14 cellular contexts compared by ENCODE assay signal in genomic region chr3:16173696-16174355, GRCh38. TPM values are rescaled to one million over a fixed set of nuclear protein-coding genes. Genes with fewer than 3 reads are reported as not detected.
DNase-seq lines count a peak whose midpoint lies in the region; ATAC-seq and TF ChIP-seq lines count a peak whose summit lies in the region.
"Had no signal": no experiment of that assay in that cellular context is flagged by ENCODE, and none has a peak within 500 bp of the region (broad histone marks: within the 10 kb centered on the region; RNA-seq: fewer than 3 reads in every experiment).

No MANE protein-coding gene starts in this region.

- H3K4me3 ChIP-seq in right atrium auricular region (peak overlapping the region; percentile 50 to 52), esophagus muscularis mucosa (peak overlapping the region; percentile 48 to 68 (median 52)), rectal smooth muscle tissue (ENCODE audit: low read length) (peak overlapping the region; percentile 41)

- no peak for TF ChIP-seq CTCF in right atrium auricular region (IDR thresholded peaks at IDR 0.05)
- no peak for TF ChIP-seq CTCF in esophagus muscularis mucosa (IDR thresholded peaks at IDR 0.05)

- 53% methylated on average over 4 of the region's 4 CpGs for WGBS in esophagus muscularis mucosa

- intact Hi-C loops in left ventricle myocardium superior (cut with micrococcal nuclease) = loop anchor here (10.0 kb wide), 1 partner anchor 359 kb away; no protein-coding TSS in a partner anchor
- intact Hi-C loops in esophagus muscularis mucosa (cut with DNase I) = no loop called here

- TF ChIP-seq POLR2A in esophagus muscularis mucosa (IDR thresholded peaks at IDR 0.05; ENCODE audit: low read depth) = no peak

- no peak for TF ChIP-seq EP300 in esophagus muscularis mucosa (IDR thresholded peaks at IDR 0.05)

- H3K27ac ChIP-seq in right atrium auricular region = peak overlapping the region; percentile 47 to 77
- H3K27ac ChIP-seq in esophagus muscularis mucosa (replicated peaks in 1 of 4) = peak overlapping the region; percentile 65 to 72 (median 68)
- no peak overlapping the region for H3K27ac ChIP-seq in rectal smooth muscle tissue (ENCODE audit: low read depth, low read length)

- H3K9ac ChIP-seq in rectal smooth muscle tissue (ENCODE audit: low read length) = no peak overlapping the region

- no peaks in the 10 kb centered on the region for H3K9me3 ChIP-seq in right atrium auricular region
- H3K9me3 ChIP-seq in esophagus muscularis mucosa = no peaks in the 10 kb centered on the region

- H3K4me1 ChIP-seq in right atrium auricular region = peaks cover 0 to 34% of the 10 kb centered on the region in 2 donors
- peaks cover 6 to 37% (median 32%) of the 10 kb centered on the region in 4 donors for H3K4me1 ChIP-seq in esophagus muscularis mucosa
- H3K4me1 ChIP-seq in rectal smooth muscle tissue (ENCODE audit: control insufficient read depth, insufficient read depth, low read length) = peaks cover 14% of the 10 kb centered on the region

- no peak for ATAC-seq in left ventricle myocardium superior
- ATAC-seq: T-helper 17 cell had no signal

- no peak for DNase-seq in right atrium auricular region (ENCODE audit: low spot score)
- no peak for DNase-seq in left ventricle myocardium superior
- DNase-seq in esophagus muscularis mucosa (ENCODE audit: extremely low spot score) = peak; percentile 90
- no peak for DNase-seq in DMS153 treated with DMSO at 0.1 percent for 48 hours (lab: John Stamatoyannopoulos, UW; ENCODE audit: unreplicated experiment)
- no peak for DNase-seq in activated effector memory CD4-positive, alpha-beta T cell treated with Interleukin-2 at 50 U/mL for 16 hours
- DNase-seq in iPS-NIHi11 (ENCODE audit: low spot score) = no peak
- DNase-seq in LoVo (ENCODE audit: low spot score) = no peak
- DNase-seq: activated CD4-positive, alpha-beta memory T cell treated with anti-CD3 and anti-CD28 coated beads for 36 hours; AML-193; cortex of kidney; OCI-M1; T-helper 17 cell had no signal

- H3K27me3 ChIP-seq in right atrium auricular region (no peaks in the 10 kb centered on the region), esophagus muscularis mucosa (no peaks in the 10 kb centered on the region), rectal smooth muscle tissue (ENCODE audit: control insufficient read depth, insufficient read depth, low read length) (no peaks in the 10 kb centered on the region)

- H3K36me3 ChIP-seq in right atrium auricular region (peaks cover 2% of the 10 kb centered on the region), esophagus muscularis mucosa (peaks cover 0 to 3% (median under 1%) of the 10 kb centered on the region in 4 donors), rectal smooth muscle tissue (ENCODE audit: control insufficient read depth, insufficient read depth, low read length) (no peaks in the 10 kb centered on the region)

RNA-seq across cellular contexts. Expression of gene GALNT15, which starts 0.7 kb away (rescaled TPM):
- total RNA-seq in right atrium auricular region (10 to 100 TPM; 21.7 to 83.1 TPM), left ventricle myocardium superior (7.0 TPM), esophagus muscularis mucosa (100 to 1,000 TPM in 3 of 4 donors, 10 to 100 TPM in 1; 76.0 to 320 (median 135) TPM)
- total RNA-seq: activated CD4-positive, alpha-beta memory T cell treated with anti-CD3 and anti-CD28 coated beads for 36 hours; G401 had no signal
